Comparison of ENCODE assay signal across 1 cellular context in the genomic region with DNA sequence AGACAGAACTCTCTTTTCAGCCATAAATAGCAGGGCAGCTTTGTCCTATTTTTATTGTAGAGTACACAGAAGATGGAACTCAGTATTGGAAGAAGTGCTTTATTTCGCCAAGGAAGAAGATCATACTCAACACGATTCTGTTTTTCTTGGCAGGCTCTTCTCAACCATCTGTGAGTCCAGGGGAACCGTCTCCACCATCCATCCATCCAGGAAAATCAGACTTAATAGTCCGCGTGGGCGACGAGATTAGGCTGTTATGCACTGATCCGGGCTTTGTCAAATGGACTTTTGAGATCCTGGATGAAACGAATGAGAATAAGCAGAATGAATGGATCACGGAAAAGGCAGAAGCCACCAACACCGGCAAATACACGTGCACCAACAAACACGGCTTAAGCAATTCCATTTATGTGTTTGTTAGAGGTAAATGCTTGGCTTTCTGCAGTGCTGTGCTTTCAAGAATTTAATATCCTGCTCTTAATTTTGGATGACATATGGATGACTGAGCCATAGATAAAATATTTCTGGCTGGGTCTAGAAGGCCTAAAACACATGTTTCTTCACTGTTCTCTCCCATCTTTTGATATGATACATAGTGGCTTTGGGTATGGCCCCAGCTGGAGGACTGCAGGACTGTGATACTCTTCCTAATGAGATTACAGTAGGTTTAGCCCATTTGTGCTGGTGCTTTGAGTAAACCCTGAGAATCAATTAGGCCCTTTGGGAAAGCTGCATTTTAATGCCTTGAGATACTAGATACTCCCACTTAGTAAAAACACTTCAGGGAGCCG.
TF ChIP-seq lines count a peak whose summit lies in the region.

No MANE protein-coding gene starts in this region.

TF ChIP-seq in IMR-90, 13 proteins besides CTCF, POLR2A, EP300 and RAD21 (continued from another document):
- TF ChIP-seq, protein P1, sequence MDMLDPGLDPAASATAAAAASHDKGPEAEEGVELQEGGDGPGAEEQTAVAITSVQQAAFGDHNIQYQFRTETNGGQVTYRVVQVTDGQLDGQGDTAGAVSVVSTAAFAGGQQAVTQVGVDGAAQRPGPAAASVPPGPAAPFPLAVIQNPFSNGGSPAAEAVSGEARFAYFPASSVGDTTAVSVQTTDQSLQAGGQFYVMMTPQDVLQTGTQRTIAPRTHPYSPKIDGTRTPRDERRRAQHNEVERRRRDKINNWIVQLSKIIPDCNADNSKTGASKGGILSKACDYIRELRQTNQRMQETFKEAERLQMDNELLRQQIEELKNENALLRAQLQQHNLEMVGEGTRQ (IDR thresholded peaks at IDR 0.05; ENCODE audit: low read depth, low read length) = no peak
- TF ChIP-seq SMC3 (IDR thresholded peaks at IDR 0.05; ENCODE audit: low read depth, low read length) (no peak), FOS (IDR thresholded peaks at IDR 0.05; ENCODE audit: low read depth, low read length) (no peak), RFX5 (IDR thresholded peaks at IDR 0.05; ENCODE audit: low read depth, low read length) (no peak), MAFK (IDR thresholded peaks at IDR 0.05; ENCODE audit: low read depth, low read length) (no peak), NFE2L2 (IDR thresholded peaks at IDR 0.05; ENCODE audit: low read depth, low read length) (no peak), BHLHE40 (IDR thresholded peaks at IDR 0.05; ENCODE audit: low read depth, low read length) (no peak), CEBPB (IDR thresholded peaks at IDR 0.05; ENCODE audit: low read depth, low read length) (no peak)
